In the genomic region with DNA sequence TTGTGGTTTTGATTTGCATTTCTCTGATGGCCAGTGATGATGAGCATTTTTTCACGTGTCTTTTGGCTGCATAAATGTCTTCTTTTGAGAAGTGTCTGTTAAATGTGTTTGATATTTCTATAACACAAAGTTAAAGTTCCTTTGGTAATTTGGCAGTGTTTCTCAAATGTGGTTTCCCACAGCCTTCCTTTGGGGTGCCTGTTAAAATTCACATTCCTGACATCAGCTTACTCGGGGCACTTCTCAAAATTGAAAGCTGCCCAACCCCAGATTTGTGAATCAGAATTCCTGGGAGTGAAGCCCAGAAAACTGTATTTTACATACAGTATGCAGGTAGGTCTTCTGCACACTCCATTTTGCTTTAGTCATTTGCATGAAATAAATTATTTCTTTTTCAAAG, we compare ENCODE assay signal across 30 cellular contexts.
A peak's percentile ranks its signal among the peaks of the same experiment; 100 is the strongest.
DNase-seq lines count a peak whose midpoint lies in the region; ATAC-seq, FAIRE-seq and TF ChIP-seq lines count a peak whose summit lies in the region.
"Had no signal": no experiment of that assay in that cellular context is flagged by ENCODE, and none has a peak within 500 bp of the region (broad histone marks: within the 10 kb centered on the region; RNA-seq: fewer than 3 reads in every experiment).

No MANE protein-coding gene starts in this region.

- intact Hi-C loops in A673 (cut with micrococcal nuclease; ENCODE audit: unreplicated experiment) = no loop called here

- CTCF ChIA-PET in A673 (lab: Charles Lee) = no interaction called here

- ATAC-seq in HG03378 (IDR thresholded peaks at IDR 0.05; ENCODE audit: unreplicated experiment) = no peak
- ATAC-seq: activated CD4-positive, CD25-positive, alpha-beta regulatory T cell treated with anti-CD3 and anti-CD28 coated beads, Interleukin-2, amount 50 U/mL, for 24 hours; left cardiac atrium; stimulated activated naive B cell treated with anti-CD40 and anti-IgM and Interleukin-4, amounts not matched to agents 10 μg/mL and 1 μg/mL and 100 μg/mL, for 72 hours had no signal

- DNase-seq in AG08395 (ENCODE audit: low spot score) (peak; percentile 27), EL (peak; percentile 33), NCI-H226 (peak; percentile 40), fibroblast of peridontal ligament (ENCODE audit: extremely low read depth) (peak; percentile 72), HTR-8/SVneo (ENCODE audit: insufficient read length, low spot score) (no peak), NOMO-1 (lab: John Stamatoyannopoulos, UW; ENCODE audit: unreplicated experiment in 2 of 2) (no peak), A673 (ENCODE audit: low spot score) (no peak)
- DNase-seq: activated CD4-positive, alpha-beta memory T cell treated with anti-CD3 and anti-CD28 coated beads, Interleukin-2, amount 10 ng/mL, durations not matched to agents 7 days and 5 days; activated naive CD8-positive, alpha-beta T cell treated with anti-CD3 and anti-CD28 coated beads for 36 hours; aorta; caudate nucleus; DMS79 treated with DMSO at 0.1 percent for 48 hours; left cardiac atrium; MG63; NCI-H2029; NCI-H526 treated with DMSO at 0.1 percent for 48 hours; stimulated activated CD4-positive, alpha-beta T cell treated with anti-CD3 and anti-CD28 coated beads, Interleukin-15, amount 100 ng/mL, for 24 hours; stimulated activated naive B cell treated with anti-CD40 and anti-IgM and Interleukin-4, amounts not matched to agents 10 μg/mL and 1 μg/mL and 100 μg/mL, for 72 hours; T-cell; testis had no signal

- no peak for TF ChIP-seq CTCF in A673 (conservative IDR thresholded peaks at IDR 0.05; ENCODE audit: low read depth, low read length)

- no peak overlapping the region for H3K27ac ChIP-seq in A673 (ENCODE audit: low read depth, low read length, poor library complexity, severe bottlenecking)
- H3K27ac ChIP-seq: BLaER1, neural progenitor cell, SJSA1, testis had no signal

- POLR2A ChIA-PET in A673 (lab: Charles Lee; ENCODE audit: low non-redundant PET) = no interaction called here

- no peaks in the 10 kb centered on the region for H3K27me3 ChIP-seq in A673 (replicated peaks; ENCODE audit: insufficient read depth, low read depth, low read length, poor library complexity)
- H3K27me3 ChIP-seq: BLaER1, MG63, neural progenitor cell, SJSA1, testis had no signal

- no peak for FAIRE-seq in HTR-8/SVneo (lab: Jason Lieb, UNC)
- FAIRE-seq: A204.1, frontal cortex, H1, TTC549, urothelium cell line had no signal

- no peaks in the 10 kb centered on the region for H3K9me3 ChIP-seq in A673 (ENCODE audit: low read depth, low read length, poor library complexity, severe bottlenecking)
- H3K9me3 ChIP-seq: BLaER1, MG63, SJSA1, testis had no signal

- no TSS peak for BruUV-seq in A673 (replicated peaks; lab: Mats Ljungman, UMichigan)

- no peaks in the 10 kb centered on the region for H3K36me3 ChIP-seq in A673 (ENCODE audit: insufficient read depth, low read length, poor library complexity, severe bottlenecking)
- H3K36me3 ChIP-seq: BLaER1, MG63, neural progenitor cell, SJSA1 had no signal

- no peaks in the 10 kb centered on the region for H3K4me1 ChIP-seq in A673 (ENCODE audit: insufficient read depth, low read length, poor library complexity, severe bottlenecking)
- H3K4me1 ChIP-seq: BLaER1, neural progenitor cell, testis had no signal

- H3K4me3 ChIP-seq in A673 (ENCODE audit: low read depth, low read length, poor library complexity, severe bottlenecking) = no peak overlapping the region
- H3K4me3 ChIP-seq: BLaER1, MG63, neural progenitor cell, SJSA1, testis had no signal

Comparison
In these comparisons a context has a peak if more than half of its experiments do, and no peak if none do; other contexts are left out.
1. DNase-seq: peak in AG08395 (single experiment), EL (single experiment), NCI-H226 (single experiment) and fibroblast of peridontal ligament (single experiment); none in HTR-8/SVneo (single experiment), NOMO-1 (0 of 2) and A673 (single experiment).